Comparison of ENCODE assay signal across 22 cellular contexts in the genomic region with DNA sequence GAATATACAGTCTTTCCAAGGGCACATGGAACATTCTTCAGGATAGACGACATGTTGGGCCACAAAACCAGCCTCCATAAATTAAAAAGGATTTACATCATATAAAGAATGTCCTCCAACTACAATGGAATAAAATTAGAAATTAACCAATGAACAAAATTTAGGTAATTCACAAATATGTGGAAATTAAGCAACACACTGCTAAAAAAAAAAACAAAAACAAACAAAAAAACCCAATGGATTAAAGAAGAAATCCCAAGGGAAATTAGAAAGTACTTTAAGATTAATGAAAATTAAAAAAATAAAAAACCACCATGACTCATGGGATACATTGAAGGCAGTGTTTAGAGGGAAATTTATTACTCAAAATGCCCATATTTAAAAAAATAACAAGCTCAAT. TPM values are rescaled to one million over a fixed set of nuclear protein-coding genes. Genes with fewer than 3 reads are reported as not detected.
"Had no signal": no experiment of that assay in that cellular context is flagged by ENCODE, and none has a peak within 500 bp of the region (broad histone marks: within the 10 kb centered on the region; RNA-seq: fewer than 3 reads in every experiment).

No MANE protein-coding gene starts in this region.

- DNase-seq: Kasumi-1; KG1; MV-4-11; NCI-H1048; NCI-H1105; NCI-H1417; NCI-H1436 treated with DMSO at 0.1 percent for 48 hours; NCI-H1694; NCI-H187 treated with DMSO at 0.1 percent for 48 hours; NCI-H2029 treated with DMSO at 0.1 percent for 48 hours; NCI-H2227 treated with DMSO at 0.1 percent for 48 hours; NCI-H524; NCI-H526 treated with DMSO at 0.1 percent for 48 hours; NCI-H748 treated with DMSO at 0.1 percent for 48 hours; NK-92 treated with Interleukin-12 subunit alpha and Interleukin-12 subunit beta, amount 100 ng/mL, for 24 hours; PC-3; SHP77; SK-N-SH; SW 1271 had no signal

- H3K27ac ChIP-seq: RWPE1 had no signal

- H3K4me2 ChIP-seq: SK-N-SH had no signal

- ATAC-seq: Panc1, PC-3 had no signal

- H3K9ac ChIP-seq: SK-N-SH had no signal

RNA-seq across cellular contexts. Expression of gene NT5E, which starts 21.4 kb away (rescaled TPM):
- total RNA-seq: OCI-LY7 had no signal
